Comparison of ENCODE assay signal across 20 cellular contexts in genomic region chr4:108725457-108725856, GRCh38. TPM values are rescaled to one million over a fixed set of nuclear protein-coding genes. Genes with fewer than 3 reads are reported as not detected.
"Had no signal": no experiment of that assay in that cellular context is flagged by ENCODE, and none has a peak within 500 bp of the region (broad histone marks: within the 10 kb centered on the region; RNA-seq: fewer than 3 reads in every experiment).

No MANE protein-coding gene starts in this region.

- H3K4me3 ChIP-seq: adrenal gland, lung, thyroid gland had no signal

- H3K4me1 Mint-ChIP-seq: nephron had no signal

- H3K27ac Mint-ChIP-seq: activated naive CD4-positive, alpha-beta T cell treated with anti-CD3 and anti-CD28 coated beads, Interleukin-2, amount 50 U/mL, for 72 hours; effector memory CD8-positive, alpha-beta T cell; nephron had no signal

- H3K27me3 ChIP-seq: adrenal gland, thyroid gland had no signal

- H3K9me3 Mint-ChIP-seq: effector memory CD8-positive, alpha-beta T cell had no signal

- H3K9me3 ChIP-seq: thyroid gland had no signal

- DNase-seq: activated CD4-positive, alpha-beta T cell treated with anti-CD3 and anti-CD28 coated beads, Interleukin-2, amount 50 U/mL, for 4 hours; activated gamma-delta T cell treated with Interleukin-2 at 50 U/mL for 16 hours; adrenal gland; dermis blood vessel endothelial cell; effector memory CD8-positive, alpha-beta T cell; glutamatergic neuron; hippocampal formation; midbrain; occipital lobe; posterior cingulate gyrus; stimulated activated naive CD4-positive, alpha-beta T cell treated with Interleukin-2 at 50 U/mL for 16 hours; thyroid gland had no signal

- H3K36me3 ChIP-seq: adrenal gland, thyroid gland had no signal

- ATAC-seq: activated naive CD4-positive, alpha-beta T cell treated with anti-CD3 and anti-CD28 coated beads, Interleukin-2, amount 50 U/mL, for 72 hours; effector memory CD8-positive, alpha-beta T cell; left lobe of liver had no signal

- H3K4me3 Mint-ChIP-seq: effector memory CD8-positive, alpha-beta T cell; nephron had no signal

- H3K4me1 ChIP-seq: adrenal gland, thyroid gland had no signal

- H3K27ac ChIP-seq: adrenal gland, thyroid gland had no signal

RNA-seq across cellular contexts. Expression of gene ETNPPL, which starts 37.4 kb away (rescaled TPM):
- total RNA-seq: activated naive CD4-positive, alpha-beta T cell treated with anti-CD3 and anti-CD28 coated beads, Interleukin-2, amount 50 U/mL, for 72 hours; dermis blood vessel endothelial cell; lung; renal cortical epithelial cell; subcutaneous adipose tissue; ureter had no signal
- polyA plus RNA-seq: keratinocyte had no signal
